In the genomic region with DNA sequence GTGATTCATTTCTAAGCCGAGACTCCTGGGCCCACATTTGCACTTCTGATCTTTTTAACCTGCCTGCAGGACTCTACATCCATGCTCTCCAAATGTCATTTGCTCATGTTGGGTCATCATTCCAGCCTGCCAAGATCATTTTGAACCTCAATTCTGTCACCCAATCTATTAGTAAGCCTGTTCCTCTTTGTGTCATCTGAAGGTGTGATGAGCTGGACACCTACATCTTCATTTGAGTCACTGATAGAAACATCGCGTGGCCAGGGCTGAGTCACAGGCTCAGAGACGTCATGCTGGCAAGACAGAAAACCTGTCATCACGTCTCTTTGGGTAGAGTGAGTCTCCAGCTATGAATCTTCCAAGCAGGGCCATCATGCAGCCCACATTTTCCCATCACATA, we compare ENCODE assay signal across 11 cellular contexts.
DNase-seq lines count a peak whose midpoint lies in the region; ATAC-seq and TF ChIP-seq lines count a peak whose summit lies in the region.
"Had no signal": no experiment of that assay in that cellular context is flagged by ENCODE, and none has a peak within 500 bp of the region (broad histone marks: within the 10 kb centered on the region; RNA-seq: fewer than 3 reads in every experiment).

No MANE protein-coding gene starts in this region.

- BruUV-seq in A673 (replicated peaks; lab: Mats Ljungman, UMichigan), result no TSS peak

- H3K9me3 ChIP-seq in A673 (ENCODE audit: low read depth, low read length, poor library complexity, severe bottlenecking), result no peaks in the 10 kb centered on the region

- H3K27ac Mint-ChIP-seq in activated CD8-positive, alpha-beta memory T cell treated with anti-CD3 and anti-CD28 coated beads, Interleukin-2, amount 10 ng/mL, durations not matched to agents 7 days and 5 days, result no peak overlapping the region
- H3K27ac Mint-ChIP-seq in T-helper 2 cell treated with Interferon-gamma antibody and Interleukin-4, amounts not matched to agents 5 μg/mL and 100 μg/mL, for 36 hours, result no peak overlapping the region
- H3K27ac Mint-ChIP-seq: activated naive CD8-positive, alpha-beta T cell; dendritic cell treated with granulocyte-macrophage colony-stimulating factor and Interleukin-4, amounts not matched to agents 40 ng/mL and 50 ng/mL, for 4 days had no signal

- peaks cover 7% of the 10 kb centered on the region for H3K4me1 Mint-ChIP-seq in activated CD8-positive, alpha-beta memory T cell treated with anti-CD3 and anti-CD28 coated beads, Interleukin-2, amount 10 ng/mL, durations not matched to agents 7 days and 5 days
- H3K4me1 Mint-ChIP-seq in T-helper 2 cell treated with Interferon-gamma antibody and Interleukin-4, amounts not matched to agents 5 μg/mL and 100 μg/mL, for 36 hours (ENCODE audit: low read depth), result peaks cover 4% of the 10 kb centered on the region

- H3K36me3 ChIP-seq in A673 (ENCODE audit: insufficient read depth, low read length, poor library complexity, severe bottlenecking), result no peaks in the 10 kb centered on the region

- CTCF ChIA-PET in activated CD8-positive, alpha-beta memory T cell treated with anti-CD3 and anti-CD28 coated beads, Interleukin-2, amount 10 ng/mL, durations not matched to agents 7 days and 5 days (lab: Charles Lee), result interaction anchor here (1.3 kb wide), 1 partner anchor 20 kb away, joined by 3 read pairs; no protein-coding TSS in a partner anchor
- CTCF ChIA-PET in A673 (lab: Charles Lee), result no interaction called here

- no peaks in the 10 kb centered on the region for H3K9me3 Mint-ChIP-seq in activated CD8-positive, alpha-beta memory T cell treated with anti-CD3 and anti-CD28 coated beads, Interleukin-2, amount 10 ng/mL, durations not matched to agents 7 days and 5 days (ENCODE audit: low read depth)
- H3K9me3 Mint-ChIP-seq in T-helper 2 cell treated with Interferon-gamma antibody and Interleukin-4, amounts not matched to agents 5 μg/mL and 100 μg/mL, for 36 hours, result no peaks in the 10 kb centered on the region
- H3K9me3 Mint-ChIP-seq: dendritic cell treated with granulocyte-macrophage colony-stimulating factor and Interleukin-4, amounts not matched to agents 40 ng/mL and 50 ng/mL, for 4 days had no signal

- no peak overlapping the region for H3K4me3 Mint-ChIP-seq in activated CD8-positive, alpha-beta memory T cell treated with anti-CD3 and anti-CD28 coated beads, Interleukin-2, amount 10 ng/mL, durations not matched to agents 7 days and 5 days
- H3K4me3 Mint-ChIP-seq in T-helper 2 cell treated with Interferon-gamma antibody and Interleukin-4, amounts not matched to agents 5 μg/mL and 100 μg/mL, for 36 hours, result no peak overlapping the region
- H3K4me3 Mint-ChIP-seq: activated naive CD8-positive, alpha-beta T cell; dendritic cell treated with granulocyte-macrophage colony-stimulating factor and Interleukin-4, amounts not matched to agents 40 ng/mL and 50 ng/mL, for 4 days had no signal

- peak; percentile 81 for DNase-seq in activated CD8-positive, alpha-beta memory T cell treated with anti-CD3 and anti-CD28 coated beads, Interleukin-2, amount 10 ng/mL, durations not matched to agents 7 days and 5 days
- DNase-seq in activated CD8-positive, alpha-beta memory T cell treated with anti-CD3 and anti-CD28 coated beads, Interleukin-2, amount 50 U/mL, for 4 hours, result no peak
- peak; percentile 84 for DNase-seq in T-helper 2 cell treated with Interferon-gamma antibody and Interleukin-4, amounts not matched to agents 5 μg/mL and 100 μg/mL, for 36 hours (ENCODE audit: low spot score)
- DNase-seq in fibroblast of mammary gland (ENCODE audit: low read depth), result peak; percentile 73
- peak; percentile 40 for DNase-seq in stimulated activated CD8-positive, alpha-beta memory T cell treated with anti-CD3 and anti-CD28 coated beads, Interleukin-7, amount 100 ng/mL, for 24 hours (ENCODE audit: low read depth)
- DNase-seq in A673 (ENCODE audit: low spot score), result no peak
- DNase-seq: NCI-H524 treated with DMSO at 0.1 percent for 48 hours had no signal

- H3K4me3 ChIP-seq in fibroblast of mammary gland (ENCODE audit: control insufficient read depth, low read depth, low read length) (no peak overlapping the region), A673 (ENCODE audit: low read depth, low read length, poor library complexity, severe bottlenecking) (no peak overlapping the region)

- POLR2A ChIA-PET in A673 (lab: Charles Lee; ENCODE audit: low non-redundant PET), result no interaction called here

- no peaks in the 10 kb centered on the region for H3K36me3 Mint-ChIP-seq in activated CD8-positive, alpha-beta memory T cell treated with anti-CD3 and anti-CD28 coated beads, Interleukin-2, amount 10 ng/mL, durations not matched to agents 7 days and 5 days
- H3K36me3 Mint-ChIP-seq in T-helper 2 cell treated with Interferon-gamma antibody and Interleukin-4, amounts not matched to agents 5 μg/mL and 100 μg/mL, for 36 hours (ENCODE audit: low read depth), result no peaks in the 10 kb centered on the region
- H3K36me3 Mint-ChIP-seq: activated naive CD8-positive, alpha-beta T cell had no signal

- no peaks in the 10 kb centered on the region for H3K4me1 ChIP-seq in A673 (ENCODE audit: insufficient read depth, low read length, poor library complexity, severe bottlenecking)

- H3K27ac ChIP-seq in A673 (ENCODE audit: low read depth, low read length, poor library complexity, severe bottlenecking), result no peak overlapping the region

- intact Hi-C loops in A673 (cut with micrococcal nuclease; ENCODE audit: unreplicated experiment), result no loop called here

- peak; percentile 93 for ATAC-seq in activated CD8-positive, alpha-beta memory T cell treated with anti-CD3 and anti-CD28 coated beads, Interleukin-2, amount 10 ng/mL, durations not matched to agents 7 days and 5 days
- ATAC-seq in HG02870 (IDR thresholded peaks at IDR 0.05; ENCODE audit: unreplicated experiment) (no peak), HG02759 (IDR thresholded peaks at IDR 0.05; ENCODE audit: unreplicated experiment) (no peak)

- peaks cover 65% of the 10 kb centered on the region for H3K27me3 ChIP-seq in A673 (replicated peaks; ENCODE audit: insufficient read depth, low read depth, low read length, poor library complexity)

- H3K27me3 Mint-ChIP-seq in activated CD8-positive, alpha-beta memory T cell treated with anti-CD3 and anti-CD28 coated beads, Interleukin-2, amount 10 ng/mL, durations not matched to agents 7 days and 5 days, result peaks cover 44% of the 10 kb centered on the region
- peaks cover 36% of the 10 kb centered on the region for H3K27me3 Mint-ChIP-seq in T-helper 2 cell treated with Interferon-gamma antibody and Interleukin-4, amounts not matched to agents 5 μg/mL and 100 μg/mL, for 36 hours (ENCODE audit: low read depth)

- TF ChIP-seq CTCF in fibroblast of mammary gland (conservative IDR thresholded peaks at IDR 0.05; ENCODE audit: control insufficient read depth, insufficient read depth, low read depth, low read length) (no peak), A673 (conservative IDR thresholded peaks at IDR 0.05; ENCODE audit: low read depth, low read length) (no peak)

Comparison
In these comparisons a context has a peak if more than half of its experiments do, and no peak if none do; other contexts are left out.
1. DNase-seq: peak in activated CD8-positive, alpha-beta memory T cell treated with anti-CD3 and anti-CD28 coated beads, Interleukin-2, amount 10 ng/mL, durations not matched to agents 7 days and 5 days (single experiment), T-helper 2 cell treated with Interferon-gamma antibody and Interleukin-4, amounts not matched to agents 5 μg/mL and 100 μg/mL, for 36 hours (single experiment), fibroblast of mammary gland (single experiment) and stimulated activated CD8-positive, alpha-beta memory T cell treated with anti-CD3 and anti-CD28 coated beads, Interleukin-7, amount 100 ng/mL, for 24 hours (single experiment); none in activated CD8-positive, alpha-beta memory T cell treated with anti-CD3 and anti-CD28 coated beads, Interleukin-2, amount 50 U/mL, for 4 hours (single experiment) and A673 (single experiment).